25 cellular contexts compared by ENCODE assay signal in the genomic region with DNA sequence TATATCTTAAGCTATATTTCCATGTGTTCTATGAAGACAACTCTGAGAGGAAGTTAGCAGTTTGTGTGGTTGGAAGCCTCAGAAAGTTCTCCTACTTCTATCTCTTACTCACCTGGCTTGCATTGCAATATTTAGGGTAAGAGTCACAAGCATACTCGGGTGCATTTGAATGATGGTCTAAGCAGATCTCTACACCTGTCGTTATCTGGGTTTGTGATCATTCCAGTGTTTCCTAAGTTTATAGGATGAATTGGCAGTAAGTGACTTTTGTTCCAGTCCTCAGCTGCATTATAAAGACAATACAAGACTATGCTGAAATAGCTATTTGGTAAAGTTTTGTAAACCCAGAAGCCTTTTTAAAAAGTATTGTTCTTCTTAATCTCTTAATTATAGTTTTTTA.
"Had no signal": no experiment of that assay in that cellular context is flagged by ENCODE, and none has a peak within 500 bp of the region (broad histone marks: within the 10 kb centered on the region; RNA-seq: fewer than 3 reads in every experiment).

No MANE protein-coding gene starts in this region.

- H3K27ac ChIP-seq: esophagus squamous epithelium, heart right ventricle, lower lobe of right lung, ovary, right lobe of liver, suprapubic skin, vagina had no signal

- H3K9me3 ChIP-seq: esophagus squamous epithelium, heart right ventricle, lower lobe of right lung, ovary, right lobe of liver, suprapubic skin, thyroid gland, vagina had no signal

- H3K27me3 ChIP-seq: esophagus squamous epithelium, heart right ventricle, ovary, right lobe of liver, suprapubic skin, thyroid gland, vagina had no signal

- H3K36me3 ChIP-seq: ovary, right lobe of liver, suprapubic skin, thyroid gland, vagina had no signal

- H3K4me3 ChIP-seq: esophagus squamous epithelium, heart right ventricle, lower lobe of right lung, ovary, right lobe of liver, smooth muscle cell, suprapubic skin, thyroid gland, vagina had no signal

- ATAC-seq: effector memory CD8-positive, alpha-beta T cell; heart right ventricle; left ventricle myocardium superior; lower lobe of right lung; natural killer cell; right lobe of liver; stimulated activated naive CD8-positive, alpha-beta T cell treated with anti-CD3 and anti-CD28 coated beads, Interleukin-15, amount 100 ng/mL, for 72 hours had no signal

- DNase-seq: cortex of kidney; effector memory CD8-positive, alpha-beta T cell; erythroblast; esophagus squamous epithelium; foreskin melanocyte; glutamatergic neuron; heart right ventricle; hippocampal formation; left ventricle myocardium superior; lower lobe of right lung; natural killer cell; occipital lobe; ovary; right lobe of liver; stimulated activated CD4-positive, alpha-beta T cell treated with anti-CD3 and anti-CD28 coated beads, Interleukin-12 subunit alpha, Interleukin-12 subunit beta, amount 100 ng/mL, for 4 hours; stimulated activated CD4-positive, alpha-beta T cell treated with anti-CD3 and anti-CD28 coated beads, Interleukin-1b, Interleukin-23, amount 100 ng/mL, for 48 hours; stimulated activated CD4-positive, alpha-beta T cell treated with anti-CD3 and anti-CD28 coated beads, Interleukin-4, amount 100 ng/mL, for 1 hour; stimulated activated CD8-positive, alpha-beta memory T cell treated with anti-CD3 and anti-CD28 coated beads, Interleukin-4, amount 100 ng/mL, for 48 hours; stimulated activated naive CD4-positive, alpha-beta T cell; stimulated activated naive CD8-positive, alpha-beta T cell treated with anti-CD3 and anti-CD28 coated beads, Interleukin-15, amount 100 ng/mL, for 72 hours; thyroid gland; trophoblast cell had no signal

- H3K4me2 ChIP-seq: smooth muscle cell had no signal
